1 cellular context compared by ENCODE assay signal in genomic region chr9:136881691-136882108, GRCh38.
TF ChIP-seq lines count a peak whose summit lies in the region.

No MANE protein-coding gene starts in this region.

TF ChIP-seq in WTC11, 78 proteins besides CTCF, POLR2A, EP300 and RAD21 (continued from another document):
- TF ChIP-seq ATF2 (CRISPR knock-in tag; IDR thresholded peaks at IDR 0.05; ENCODE audit: borderline replicate concordance, low read depth) (no peak), MLX (CRISPR knock-in tag; IDR thresholded peaks at IDR 0.05) (no peak), SMAD4 (CRISPR knock-in tag; IDR thresholded peaks at IDR 0.05) (no peak), ATF3 (CRISPR knock-in tag; conservative IDR thresholded peaks at IDR 0.05) (no peak), RELA (CRISPR knock-in tag; IDR thresholded peaks at IDR 0.05; ENCODE audit: borderline replicate concordance) (no peak), FOXP1 (CRISPR knock-in tag; IDR thresholded peaks at IDR 0.05; ENCODE audit: borderline replicate concordance) (no peak), PREB (CRISPR knock-in tag; IDR thresholded peaks at IDR 0.05; ENCODE audit: borderline replicate concordance) (no peak), TP53 (CRISPR knock-in tag; IDR thresholded peaks at IDR 0.05) (no peak), AR (CRISPR knock-in tag; IDR thresholded peaks at IDR 0.05) (no peak), ZNF121 (CRISPR knock-in tag; IDR thresholded peaks at IDR 0.05) (no peak)
